ENCODE assay signal across 18 cellular contexts in genomic region chr9:78577507-78577906, GRCh38.
DNase-seq lines count a peak whose midpoint lies in the region; ATAC-seq and TF ChIP-seq lines count a peak whose summit lies in the region.
"Had no signal": no experiment of that assay in that cellular context is flagged by ENCODE, and none has a peak within 500 bp of the region (broad histone marks: within the 10 kb centered on the region; RNA-seq: fewer than 3 reads in every experiment).

No MANE protein-coding gene starts in this region.

- in situ Hi-C loops in G401 (cut with HindIII; ENCODE audit: low sequenced_read_pairs): no loop called here

- WGBS in suprapubic skin: 65% methylated on average over 3 of the region's 3 CpGs

- H3K4me1 ChIP-seq in suprapubic skin: peaks cover 3% of the 10 kb centered on the region

- H3K4me3 ChIP-seq in suprapubic skin: no peak overlapping the region
- H3K4me3 ChIP-seq: MG63 had no signal

- no peak for TF ChIP-seq EP300 in suprapubic skin (IDR thresholded peaks at IDR 0.05)

- H3K27ac ChIP-seq in suprapubic skin: peak overlapping the region; percentile 45
- H3K27ac ChIP-seq: C4-2B had no signal

- ATAC-seq in esophagus mucosa: peak; percentile 82
- no peak for ATAC-seq in HG02981 (IDR thresholded peaks at IDR 0.05; ENCODE audit: unreplicated experiment)
- ATAC-seq: PC-3 had no signal

- H3K9me3 ChIP-seq in suprapubic skin: no peaks in the 10 kb centered on the region
- H3K9me3 ChIP-seq: MG63 had no signal

- DNase-seq in G401 (ENCODE audit: low spot score): peak; percentile 36
- DNase-seq in SK-N-DZ (ENCODE audit: low spot score): peak; percentile 95
- peak in 1 of 2 donors; percentile 72 for DNase-seq in suprapubic skin (ENCODE audit: low spot score in 2 of 2)
- DNase-seq in epidermal melanocyte (ENCODE audit: insufficient read length, low spot score): no peak
- no peak for DNase-seq in NCI-H2029 (lab: John Stamatoyannopoulos, UW)
- DNase-seq: CD8-positive, alpha-beta memory T cell; EL; Kasumi-1; MG63; NCI-H1048; NCI-H1436; NCI-H187 treated with DMSO at 0.1 percent for 48 hours; NCI-H510A; PC-3; Right ventricle myocardium superior had no signal

- H3K27me3 ChIP-seq in suprapubic skin: no peaks in the 10 kb centered on the region
- H3K27me3 ChIP-seq: MG63 had no signal

- no peaks in the 10 kb centered on the region for H3K36me3 ChIP-seq in suprapubic skin
- H3K36me3 ChIP-seq: MG63 had no signal

- TF ChIP-seq CTCF in suprapubic skin (IDR thresholded peaks at IDR 0.05): no peak

- TF ChIP-seq POLR2A in suprapubic skin (IDR thresholded peaks at IDR 0.05): no peak

Comparison
In these comparisons a context has a peak if more than half of its experiments do, and no peak if none do; other contexts are left out.
1. DNase-seq: peak in G401 (single experiment) and SK-N-DZ (single experiment); none in epidermal melanocyte (single experiment) and NCI-H2029 (single experiment).